23 cellular contexts compared by ENCODE assay signal in the genomic region with DNA sequence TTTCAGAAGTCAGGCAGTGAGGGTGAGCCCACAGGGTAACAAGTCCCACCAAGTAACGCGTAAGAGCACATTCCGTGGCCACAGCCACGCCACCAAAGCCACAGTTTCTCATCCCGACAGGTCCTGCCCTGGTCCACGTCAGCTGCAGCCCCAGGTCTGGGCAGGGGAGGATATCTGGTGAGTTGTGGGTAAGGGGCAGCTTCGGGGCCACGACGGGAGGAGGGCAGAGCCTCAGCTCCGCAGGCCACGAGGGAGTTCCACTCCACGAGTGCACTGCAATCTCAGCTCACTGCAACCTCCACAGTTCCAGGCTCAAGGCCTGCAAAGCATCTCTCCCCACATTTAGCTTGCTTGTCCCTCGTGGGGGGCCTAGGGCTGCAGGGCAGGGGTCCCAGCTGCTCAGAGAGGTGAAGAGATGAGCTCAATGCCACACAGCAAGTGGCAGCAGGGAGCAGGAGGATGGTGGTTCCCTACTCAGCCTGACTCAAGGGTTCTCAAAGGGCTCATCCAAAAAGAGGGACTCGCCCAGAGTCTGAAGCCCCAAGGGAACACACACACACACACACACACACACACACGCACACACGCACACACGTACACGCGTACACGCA. TPM values are rescaled to one million over a fixed set of nuclear protein-coding genes. Genes with fewer than 3 reads are reported as not detected.
DNase-seq lines count a peak whose midpoint lies in the region; ATAC-seq and TF ChIP-seq lines count a peak whose summit lies in the region.
"Had no signal": no experiment of that assay in that cellular context is flagged by ENCODE, and none has a peak within 500 bp of the region (broad histone marks: within the 10 kb centered on the region; RNA-seq: fewer than 3 reads in every experiment).

No MANE protein-coding gene starts in this region.

- no peak for ATAC-seq in Right ventricle myocardium superior (ENCODE audit: poor library complexity)
- no peak for ATAC-seq in left ventricle myocardium superior
- ATAC-seq in WTC11 = no peak
- no peak for ATAC-seq in left lobe of liver
- ATAC-seq in GM19467 (IDR thresholded peaks at IDR 0.05; ENCODE audit: unreplicated experiment) = no peak
- ATAC-seq: A549; CD8-positive, alpha-beta T cell had no signal

- H3K27me3 ChIP-seq in spleen (replicated peaks in 1 of 7) = peaks cover 0 to 21% (median 0%) of the 10 kb centered on the region in 7 donors

- H3K36me3 Mint-ChIP-seq in WTC11 = no peaks in the 10 kb centered on the region
- H3K36me3 Mint-ChIP-seq: CD8-positive, alpha-beta T cell; IgD-negative memory B cell had no signal

- H3K4me3 Mint-ChIP-seq in WTC11 = no peak overlapping the region
- H3K4me3 Mint-ChIP-seq: CD8-positive, alpha-beta T cell; IgD-negative memory B cell had no signal

- CTCF ChIA-PET in WTC11 (lab: Charles Lee) = no interaction called here

- H3K9me3 ChIP-seq in spleen = no peaks in the 10 kb centered on the region
- H3K9me3 ChIP-seq: A549, Caco-2 had no signal

- 88 to 95% (median 94%) methylated on average over 17 to 20 of the region's 20 CpGs for WGBS in spleen, 5 donors

- POLR2A ChIA-PET in WTC11 (lab: Charles Lee) = no interaction called here

- TF ChIP-seq POLR2A in spleen (IDR thresholded peaks at IDR 0.05) = no peak

- no peak overlapping the region for H3K27ac ChIP-seq in spleen
- H3K27ac ChIP-seq: C4-2B, KMS-11, SK-N-MC had no signal

- no peak overlapping the region for H3K4me3 ChIP-seq in spleen
- H3K4me3 ChIP-seq: A549, SK-N-MC had no signal

- TF ChIP-seq CTCF in WTC11 (IDR thresholded peaks at IDR 0.05) (no peak), spleen (IDR thresholded peaks at IDR 0.05 in 8 of 11, conservative IDR thresholded peaks at IDR 0.05 in 3 of 11) (no peak)

- peaks cover 5% of the 10 kb centered on the region for H3K4me1 Mint-ChIP-seq in WTC11

- H3K27me3 Mint-ChIP-seq in WTC11 (ENCODE audit: low read depth) = peaks cover 12% of the 10 kb centered on the region
- H3K27me3 Mint-ChIP-seq: IgD-negative memory B cell had no signal

- H3K4me1 ChIP-seq in spleen = no peaks in the 10 kb centered on the region
- H3K4me1 ChIP-seq: Caco-2 had no signal

- no peaks in the 10 kb centered on the region for H3K36me3 ChIP-seq in spleen

- H3K9me3 Mint-ChIP-seq in WTC11 = no peaks in the 10 kb centered on the region
- H3K9me3 Mint-ChIP-seq: CD8-positive, alpha-beta T cell; IgD-negative memory B cell had no signal

- intact Hi-C loops in Right ventricle myocardium superior (cut with DNase I) = no loop called here
- intact Hi-C loops in left ventricle myocardium superior (cut with micrococcal nuclease) = no loop called here
- intact Hi-C loops in spleen (cut with DNase I; ENCODE audit: low total_unique reads) = no loop called here

- peak; percentile 14 for DNase-seq in Right ventricle myocardium superior
- DNase-seq in left ventricle myocardium superior = no peak
- no peak for DNase-seq in WTC11 (ENCODE audit: low spot score)
- peak; percentile 33 for DNase-seq in left lobe of liver (ENCODE audit: low spot score)
- DNase-seq in spleen = peak; percentile 57
- DNase-seq in NCI-H1417 treated with DMSO at 0.1 percent for 48 hours (lab: John Stamatoyannopoulos, UW) = no peak
- DNase-seq: AML-193; Caco-2; CD8-positive, alpha-beta T cell; HCEC 1CT; MM.1S; NCI-H1694; NCI-H2029 treated with DMSO at 0.1 percent for 48 hours; NCI-H2227 treated with DMSO at 0.1 percent for 48 hours; NCI-H510A; NCI-H69; SIG-M5 had no signal

- no peak overlapping the region for H3K27ac Mint-ChIP-seq in WTC11
- H3K27ac Mint-ChIP-seq: CD8-positive, alpha-beta T cell; IgD-negative memory B cell had no signal

TF ChIP-seq in WTC11, 78 proteins besides CTCF, POLR2A, EP300 and RAD21:
- TF ChIP-seq RELA (CRISPR knock-in tag; IDR thresholded peaks at IDR 0.05; ENCODE audit: borderline replicate concordance) (0 out of 2 replicates have a peak, but pooled peaks have one; percentile 26), ZNF232 (CRISPR knock-in tag; IDR thresholded peaks at IDR 0.05) (no peak)

RNA-seq across cellular contexts. Expression of gene SNORC, which starts 12.5 kb away (rescaled TPM):
- total RNA-seq in Right ventricle myocardium superior (0.70 TPM), left ventricle myocardium superior (1.3 TPM), WTC11 (2021) (2.8 to 3.4 TPM (median 3.4 TPM) in 3 replicates), left lobe of liver (15.5 TPM), spleen (1 to 10 TPM in 5 of 7 donors, under 1 TPM in 2; 0.68 to 2.9 (median 1.2) TPM)
- polyA plus RNA-seq in spleen = 1 to 10 TPM in 2 of 3 donors, under 1 TPM in 1; 0.94 to 5.1 (median 1.7) TPM
- polyA plus RNA-seq: IgD-negative memory B cell had no signal

Comparison
In these comparisons a context has a peak if more than half of its experiments do, and no peak if none do; other contexts are left out.
1. DNase-seq: peak in Right ventricle myocardium superior (single experiment), left lobe of liver (single experiment) and spleen (single experiment); none in left ventricle myocardium superior (single experiment), WTC11 (single experiment) and NCI-H1417 treated with DMSO at 0.1 percent for 48 hours (single experiment).